ENCODE assay signal across 9 cellular contexts in the genomic region with DNA sequence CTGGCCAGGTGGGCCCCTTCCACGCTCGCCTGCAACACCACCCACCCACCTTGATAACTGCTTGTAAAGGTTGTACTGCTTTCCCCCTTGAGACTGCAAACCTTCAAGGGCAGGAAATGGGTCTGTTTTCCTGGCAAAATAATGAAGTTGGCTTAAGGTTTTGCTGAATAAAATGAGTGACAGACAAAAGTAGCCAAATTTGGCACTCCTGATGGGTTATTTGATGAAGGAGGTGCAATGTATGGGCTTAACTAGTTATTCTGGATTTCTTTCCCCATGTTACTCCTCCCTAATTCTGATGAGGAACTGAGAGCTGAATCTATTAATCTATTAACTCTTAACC. TPM values are rescaled to one million over a fixed set of nuclear protein-coding genes. Genes with fewer than 3 reads are reported as not detected.
DNase-seq lines count a peak whose midpoint lies in the region; ATAC-seq and TF ChIP-seq lines count a peak whose summit lies in the region.
"Had no signal": no experiment of that assay in that cellular context is flagged by ENCODE, and none has a peak within 500 bp of the region (broad histone marks: within the 10 kb centered on the region; RNA-seq: fewer than 3 reads in every experiment).

No MANE protein-coding gene starts in this region.

- peak overlapping the region; percentile 29; the same call in 1 of the 2 replicates for H2AFZ ChIP-seq in MM.1S (ENCODE audit: low read length)

- no peak overlapping the region for H3K4me3 ChIP-seq in CD4-positive, alpha-beta memory T cell (ENCODE audit: low read length in 2 of 2)
- no peak overlapping the region for H3K4me3 ChIP-seq in MM.1S (ENCODE audit: low read length)

- peak overlapping the region in 7 of 8 donors; percentile 47 to 77 (median 69) for H3K4me3 Mint-ChIP-seq in CD4-positive, alpha-beta memory T cell
- H3K4me3 Mint-ChIP-seq in endothelial cell (ENCODE audit: unreplicated experiment), result peak overlapping the region; percentile 81
- H3K4me3 Mint-ChIP-seq in osteocyte (ENCODE audit: unreplicated experiment), result peak overlapping the region; percentile 58

- H3K79me2 ChIP-seq in MM.1S (ENCODE audit: low read length), result no peaks in the 10 kb centered on the region

- no peak overlapping the region for H3K27ac ChIP-seq in CD4-positive, alpha-beta memory T cell (ENCODE audit: low read depth, low read length)
- no peak overlapping the region for H3K27ac ChIP-seq in MM.1S (ENCODE audit: low read length)

- H3F3A ChIP-seq in MM.1S (ENCODE audit: insufficient read depth, low read length), result 0 out of 2 replicates have a peak, but pooled peaks cover 3% of the 10 kb centered on the region

- intact Hi-C loops in CD4-positive, alpha-beta memory T cell (cut with micrococcal nuclease), result loop anchor here (10.0 kb wide), 2 partner anchors 584 to 916 kb away; a partner anchor contains a TSS

- H3K27ac Mint-ChIP-seq in CD4-positive, alpha-beta memory T cell, result peak overlapping the region in 3 of 7 donors; percentile 15 to 46 (median 30)
- H3K27ac Mint-ChIP-seq in endothelial cell (ENCODE audit: unreplicated experiment) (no peak overlapping the region), osteocyte (ENCODE audit: unreplicated experiment) (no peak overlapping the region)

- H3K27me3 Mint-ChIP-seq in CD4-positive, alpha-beta memory T cell, result peaks cover 2 to 8% of the 10 kb centered on the region in 2 donors
- peaks cover 2% of the 10 kb centered on the region for H3K27me3 Mint-ChIP-seq in endothelial cell (ENCODE audit: unreplicated experiment)
- H3K27me3 Mint-ChIP-seq in osteocyte (ENCODE audit: unreplicated experiment), result no peaks in the 10 kb centered on the region

- H3K27me3 ChIP-seq in CD4-positive, alpha-beta memory T cell (ENCODE audit: insufficient read depth, low read length), result no peaks in the 10 kb centered on the region
- H3K27me3 ChIP-seq in MM.1S (replicated peaks; ENCODE audit: insufficient read depth, low read length), result no peaks in the 10 kb centered on the region

- peaks cover 10 to 28% (median 21%) of the 10 kb centered on the region in 4 donors for H3K4me1 Mint-ChIP-seq in CD4-positive, alpha-beta memory T cell
- peaks cover 27% of the 10 kb centered on the region for H3K4me1 Mint-ChIP-seq in endothelial cell (ENCODE audit: unreplicated experiment)
- H3K4me1 Mint-ChIP-seq in osteocyte (ENCODE audit: unreplicated experiment), result peaks cover 16% of the 10 kb centered on the region

- no peaks in the 10 kb centered on the region for H3K9me3 ChIP-seq in CD4-positive, alpha-beta memory T cell (ENCODE audit: control insufficient read depth in 1 of 2, low read length in 2 of 2)
- no peaks in the 10 kb centered on the region for H3K9me3 ChIP-seq in MM.1S (replicated peaks; ENCODE audit: insufficient read depth, low read length)

- TF ChIP-seq CTCF in MM.1S (IDR thresholded peaks at IDR 0.05; ENCODE audit: low read length) (no peak), endothelial cell (IDR thresholded peaks at IDR 0.05; ENCODE audit: unreplicated experiment) (no peak), osteocyte (IDR thresholded peaks at IDR 0.05) (no peak)

- no peak for ATAC-seq in HG02981 (IDR thresholded peaks at IDR 0.05; ENCODE audit: unreplicated experiment)
- ATAC-seq in HG03439 (IDR thresholded peaks at IDR 0.05; ENCODE audit: unreplicated experiment), result no peak

- H3K4me2 ChIP-seq in MM.1S (ENCODE audit: low read depth, low read length), result peak overlapping the region; percentile 25; the same call in 1 of the 2 replicates

- no peak for DNase-seq in CD4-positive, alpha-beta memory T cell
- DNase-seq in MM.1S (no peak), endothelial cell (ENCODE audit: low spot score) (no peak), osteocyte (ENCODE audit: extremely low spot score, unreplicated experiment) (no peak), activated gamma-delta T cell treated with Interleukin-2 at 50 U/mL for 16 hours (no peak), NCI-H2029 (lab: John Stamatoyannopoulos, UW) (no peak)
- DNase-seq: NCI-H446 treated with DMSO at 0.1 percent for 48 hours had no signal

- H3K36me3 Mint-ChIP-seq in CD4-positive, alpha-beta memory T cell, result no peaks in the 10 kb centered on the region
- peaks cover 4% of the 10 kb centered on the region for H3K36me3 Mint-ChIP-seq in endothelial cell (ENCODE audit: low read depth, unreplicated experiment)
- H3K36me3 Mint-ChIP-seq in osteocyte (ENCODE audit: unreplicated experiment), result no peaks in the 10 kb centered on the region

- H3K9me2 ChIP-seq in MM.1S (replicated peaks; ENCODE audit: insufficient read depth, low read length), result no peaks in the 10 kb centered on the region

- no peaks in the 10 kb centered on the region for H3K9me3 Mint-ChIP-seq in CD4-positive, alpha-beta memory T cell
- no peaks in the 10 kb centered on the region for H3K9me3 Mint-ChIP-seq in endothelial cell (ENCODE audit: unreplicated experiment)
- H3K9me3 Mint-ChIP-seq in osteocyte (ENCODE audit: unreplicated experiment), result no peaks in the 10 kb centered on the region

- no peaks in the 10 kb centered on the region for H4K20me1 ChIP-seq in MM.1S (ENCODE audit: insufficient read depth, low read length)

- CTCF ChIA-PET in CD4-positive, alpha-beta memory T cell (lab: Charles Lee; ENCODE audit: partially characterized antibody), result no interaction called here

- no peak overlapping the region for H3K9ac ChIP-seq in MM.1S (ENCODE audit: low read length)

- POLR2A ChIA-PET in CD4-positive, alpha-beta memory T cell (lab: Charles Lee; ENCODE audit: partially characterized antibody), result interaction anchor here (0.9 kb wide), 1 partner anchor 8 kb away, joined by 4 read pairs; no protein-coding TSS in a partner anchor

- no peaks in the 10 kb centered on the region for H3K36me3 ChIP-seq in CD4-positive, alpha-beta memory T cell (ENCODE audit: insufficient read depth, low read length)
- no peaks in the 10 kb centered on the region for H3K36me3 ChIP-seq in MM.1S (replicated peaks; ENCODE audit: insufficient read depth, low read length)

- H3K4me1 ChIP-seq in CD4-positive, alpha-beta memory T cell (ENCODE audit: insufficient read depth, low read length), result peaks cover 6% of the 10 kb centered on the region
- peaks cover 6% of the 10 kb centered on the region for H3K4me1 ChIP-seq in MM.1S (ENCODE audit: low read length)

RNA-seq across cellular contexts. Expression of a gene that starts 14.6 kb away (rescaled TPM):
- total RNA-seq in CD4-positive, alpha-beta memory T cell, result 10 to 100 TPM; 13.9 to 14.7 TPM
- polyA plus RNA-seq in CD4-positive, alpha-beta memory T cell, result 1 to 10 TPM; 8.3 to 8.6 TPM
- 97.4 TPM for total RNA-seq in endothelial cell (ENCODE audit: unreplicated experiment)
- 26.7 and 27.3 TPM in 2 replicates for total RNA-seq in osteocyte

RNA-seq across cellular contexts. Expression of a gene that starts 25.5 kb away (rescaled TPM):
- not detected for total RNA-seq in CD4-positive, alpha-beta memory T cell
- not detected for polyA plus RNA-seq in CD4-positive, alpha-beta memory T cell
- total RNA-seq in endothelial cell (ENCODE audit: unreplicated experiment) (86.4 TPM), osteocyte (0.21 and 0.27 TPM in 2 replicates)

Comparison
In these comparisons a context has a peak if more than half of its experiments do, and no peak if none do; other contexts are left out.
1. RNA of a gene that starts 25.5 kb away (total RNA-seq): 86.4 TPM in endothelial cell (single experiment); 0.21 to 0.27 TPM in osteocyte and not detected in CD4-positive, alpha-beta memory T cell; every median in the first group is over 10 times any median in the second.
2. Peak in every context shown above with its lines, with median percentiles within 50 percentile points of each other: H3K4me3 Mint-ChIP-seq.